Comparison of ENCODE assay signal across 29 cellular contexts in genomic region chr14:71923471-71923870, GRCh38. TPM values are rescaled to one million over a fixed set of nuclear protein-coding genes. Genes with fewer than 3 reads are reported as not detected.
"Had no signal": no experiment of that assay in that cellular context is flagged by ENCODE, and none has a peak within 500 bp of the region (broad histone marks: within the 10 kb centered on the region; RNA-seq: fewer than 3 reads in every experiment).

No MANE protein-coding gene starts in this region.

- H3K4me3 ChIP-seq: colonic mucosa, esophagus squamous epithelium, gastrocnemius medialis, heart right ventricle, left lung, lower lobe of right lung had no signal

- H3K27ac Mint-ChIP-seq: dendritic cell treated with granulocyte-macrophage colony-stimulating factor and Interleukin-4, amounts not matched to agents 40 ng/mL and 50 ng/mL, for 4 days; effector memory CD8-positive, alpha-beta T cell; endodermal cell; immature natural killer cell had no signal

- H3K4me1 ChIP-seq: colonic mucosa, esophagus squamous epithelium, gastrocnemius medialis, heart right ventricle, left lung, lower lobe of right lung had no signal

- H3K27me3 ChIP-seq: colonic mucosa, gastrocnemius medialis, left lung had no signal

- H3K9me3 ChIP-seq: colonic mucosa, esophagus squamous epithelium, gastrocnemius medialis, heart right ventricle, left lung, lower lobe of right lung had no signal

- ATAC-seq: effector memory CD8-positive, alpha-beta T cell; esophagus mucosa; gastrocnemius medialis; heart right ventricle; left colon; left lung; left ventricle myocardium superior; lower lobe of right lung had no signal

- H3K4me3 Mint-ChIP-seq: dendritic cell treated with granulocyte-macrophage colony-stimulating factor and Interleukin-4, amounts not matched to agents 40 ng/mL and 50 ng/mL, for 4 days; effector memory CD8-positive, alpha-beta T cell; endodermal cell; immature natural killer cell had no signal

- H3K36me3 ChIP-seq: colonic mucosa, esophagus squamous epithelium, gastrocnemius medialis, heart right ventricle, left lung, lower lobe of right lung had no signal

- H3K9me3 Mint-ChIP-seq: dendritic cell treated with granulocyte-macrophage colony-stimulating factor and Interleukin-4, amounts not matched to agents 40 ng/mL and 50 ng/mL, for 4 days; endodermal cell had no signal

- H3K27ac ChIP-seq: colonic mucosa, epithelial cell of prostate, esophagus squamous epithelium, gastrocnemius medialis, heart right ventricle, left lung, lower lobe of right lung had no signal

- DNase-seq: colonic mucosa; cortex of kidney; effector CD8-positive, alpha-beta T cell; effector memory CD8-positive, alpha-beta T cell; endodermal cell; erythroblast; esophagus squamous epithelium; foreskin fibroblast; foreskin melanocyte; gastrocnemius medialis; glutamatergic neuron; heart right ventricle; hippocampal formation; immature natural killer cell; islet precursor cell; kidney; kidney glomerular epithelial cell; left colon; left lung; left ventricle myocardium superior; lower lobe of right lung; mesenchymal stem cell; midbrain had no signal

- H3K4me1 Mint-ChIP-seq: immature natural killer cell had no signal

- H3K36me3 Mint-ChIP-seq: immature natural killer cell had no signal

RNA-seq across cellular contexts. Expression of gene RGS6, which starts 8.8 kb away (rescaled TPM):
- total RNA-seq: dermis microvascular lymphatic vessel endothelial cell, glomerular endothelial cell, lung microvascular endothelial cell had no signal
